In genomic region chr11:117143390-117143789, GRCh38 we compare ENCODE assay signal across 8 cellular contexts. TPM values are rescaled to one million over a fixed set of nuclear protein-coding genes. Genes with fewer than 3 reads are reported as not detected.
DNase-seq lines count a peak whose midpoint lies in the region; ATAC-seq and TF ChIP-seq lines count a peak whose summit lies in the region.

No MANE protein-coding gene starts in this region.

- POLR2A ChIA-PET in GM10248 (lab: Yijun Ruan, JAX) = interaction anchor here (1.2 kb wide), 1 partner anchor 36 kb away, joined by 5 read pairs; the partner anchor contains the start of gene SIDT2

- H3K9ac ChIP-seq in HUES64 (ENCODE audit: low read depth, low read length) = peak overlapping the region; percentile 85

- H3K9me3 ChIP-seq in HUES64 (ENCODE audit: insufficient read depth, low read depth, low read length) (no peaks in the 10 kb centered on the region), SJSA1 (replicated peaks) (no peaks in the 10 kb centered on the region), iPS-18c (ENCODE audit: control insufficient read depth, insufficient read depth, low read length) (no peaks in the 10 kb centered on the region)

- no peak for ATAC-seq in HG03039 (IDR thresholded peaks at IDR 0.05; ENCODE audit: unreplicated experiment)
- no peak for ATAC-seq in GM21360 (IDR thresholded peaks at IDR 0.05; ENCODE audit: unreplicated experiment)

- WGBS in HUES64 = 11% methylated on average over 4 of the region's 5 CpGs

- H3K27me3 ChIP-seq in HUES64 (ENCODE audit: insufficient read depth, low read length) = no peaks in the 10 kb centered on the region
- no peaks in the 10 kb centered on the region for H3K27me3 ChIP-seq in SJSA1 (replicated peaks)
- H3K27me3 ChIP-seq in brain microvascular endothelial cell (replicated peaks) = no peaks in the 10 kb centered on the region

- H3K4me1 ChIP-seq in HUES64 (ENCODE audit: insufficient read depth, low read length) = peaks cover 16% of the 10 kb centered on the region; the same call in 1 of the 2 replicates
- peaks cover 12% of the 10 kb centered on the region for H3K4me1 ChIP-seq in SJSA1 (replicated peaks)

- CTCF ChIA-PET in GM10248 (lab: Yijun Ruan, JAX) = interaction anchor here (0.9 to 2.7 kb wide), 5 partner anchors 33 to 352 kb away, joined by 4 to 9 read pairs (median 6); partner anchors contain the start of genes APOA5 and SIDT2

- peak overlapping the region; percentile 91 for H3K27ac ChIP-seq in HUES64 (ENCODE audit: low read depth, low read length)
- H3K27ac ChIP-seq in SJSA1 = peak overlapping the region; percentile 69
- H3K27ac ChIP-seq in brain microvascular endothelial cell = peak overlapping the region; percentile 80

- TF ChIP-seq CTCF in GM10248 (IDR thresholded peaks at IDR 0.05; ENCODE audit: control extremely low read depth, extremely low read depth, low read depth, missing control alignments) (no peak), brain microvascular endothelial cell (IDR thresholded peaks at IDR 0.05; ENCODE audit: low read depth, low read length, missing control alignments) (no peak)

- H3K4me3 ChIP-seq in HUES64 (ENCODE audit: low read length) (peak overlapping the region; percentile 88), SJSA1 (peak overlapping the region; percentile 81), brain microvascular endothelial cell (ENCODE audit: low read depth, low read length) (peak overlapping the region; percentile 86), iPS-18c (ENCODE audit: insufficient read depth, low read depth, low read length) (peak overlapping the region; percentile 95), skeletal muscle cell (ENCODE audit: low read depth, low read length) (peak overlapping the region; percentile 65)

- in situ Hi-C loops in brain microvascular endothelial cell (cut with HindIII; ENCODE audit: low pct_ligation_motif_present, low sequenced_read_pairs) = no loop called here

- peaks cover 22% of the 10 kb centered on the region for H3K36me3 ChIP-seq in HUES64 (ENCODE audit: insufficient read depth, low read length)
- H3K36me3 ChIP-seq in SJSA1 = peaks cover 23% of the 10 kb centered on the region
- H3K36me3 ChIP-seq in brain microvascular endothelial cell (replicated peaks) = peaks cover 9% of the 10 kb centered on the region

- DNase-seq in GM10248 (ENCODE audit: extremely low spot score) (peak; percentile 46), SJSA1 (ENCODE audit: low read depth in 1 of 2, low spot score in 2 of 2) (no peak), brain microvascular endothelial cell (peak; percentile 56), skeletal muscle cell (ENCODE audit: low read depth) (peak; percentile 20)

RNA-seq across cellular contexts. Expression of gene PAFAH1B2, which starts 0.7 kb away (rescaled TPM):
- polyA plus RNA-seq in HUES64 (2013, experiment 1 of 2) = 73.1 TPM
- polyA plus RNA-seq in HUES64 (2013, experiment 2 of 2) = 76.4 TPM
- 65.8 and 79.8 TPM in 2 replicates for total RNA-seq in SJSA1 (2014; rRNA removed; shearing (Covaris generic))

RNA-seq across cellular contexts. Expression of gene SIDT2, which starts 35.2 kb away (rescaled TPM):
- 8.8 TPM for polyA plus RNA-seq in HUES64 (2013, experiment 1 of 2)
- polyA plus RNA-seq in HUES64 (2013, experiment 2 of 2) = 10.9 TPM
- total RNA-seq in SJSA1 (2014; rRNA removed; shearing (Covaris generic)) = 2.1 and 3.5 TPM in 2 replicates

RNA-seq across cellular contexts. Expression of gene SIK3, which starts 45.2 kb away (rescaled TPM):
- polyA plus RNA-seq in HUES64 (2013, experiment 1 of 2) = 15.5 TPM
- polyA plus RNA-seq in HUES64 (2013, experiment 2 of 2) = 15.5 TPM
- total RNA-seq in SJSA1 (2014; rRNA removed; shearing (Covaris generic)) = 8.7 and 15.6 TPM in 2 replicates

RNA-seq across cellular contexts. Expression of gene TAGLN, which starts 55.8 kb away (rescaled TPM):
- 181 TPM for polyA plus RNA-seq in HUES64 (2013, experiment 1 of 2)
- 168 TPM for polyA plus RNA-seq in HUES64 (2013, experiment 2 of 2)
- 655 and 717 TPM in 2 replicates for total RNA-seq in SJSA1 (2014; rRNA removed; shearing (Covaris generic))

Comparison
In these comparisons a context has a peak if more than half of its experiments do, and no peak if none do; other contexts are left out.
1. DNase-seq: peak in GM10248 (single experiment), brain microvascular endothelial cell (single experiment) and skeletal muscle cell (single experiment); none in SJSA1 (0 of 2).
2. Peak in every context shown above with its lines, with median percentiles within 50 percentile points of each other: H3K27ac ChIP-seq and H3K4me3 ChIP-seq.